In the genomic region with DNA sequence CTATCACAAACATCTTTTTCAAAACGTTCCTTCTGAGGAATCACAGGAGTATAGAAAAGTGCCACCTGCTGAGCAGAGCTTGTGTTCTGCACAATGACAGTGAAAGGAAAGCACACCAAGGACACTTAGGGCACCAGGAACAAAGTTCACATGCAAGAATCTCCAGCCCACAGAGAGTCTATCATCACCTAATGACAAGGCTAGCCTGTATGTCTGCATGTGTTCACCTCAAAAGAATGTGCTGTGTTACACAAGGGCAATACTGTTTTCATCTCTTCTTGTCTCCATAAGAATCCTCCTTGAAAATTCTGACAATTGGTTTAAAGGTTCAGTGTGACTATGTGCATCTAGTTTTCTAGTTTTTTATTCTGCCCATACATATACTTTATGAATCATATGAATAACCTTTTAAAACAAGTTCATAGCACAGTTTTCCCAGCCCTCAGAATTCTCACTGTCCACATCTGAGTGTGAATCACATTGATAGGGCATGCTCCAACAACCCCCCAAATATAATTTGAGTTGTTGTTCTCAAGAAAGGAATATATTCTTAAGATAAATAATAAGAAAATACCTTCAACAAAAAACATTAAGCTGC, we compare ENCODE assay signal across 23 cellular contexts.
A peak's percentile ranks its signal among the peaks of the same experiment; 100 is the strongest.
DNase-seq lines count a peak whose midpoint lies in the region; TF ChIP-seq lines count a peak whose summit lies in the region.
"Had no signal": no experiment of that assay in that cellular context is flagged by ENCODE, and none has a peak within 500 bp of the region (broad histone marks: within the 10 kb centered on the region; RNA-seq: fewer than 3 reads in every experiment).

No MANE protein-coding gene starts in this region.

- no peaks in the 10 kb centered on the region for H3K79me2 ChIP-seq in hepatocyte

- no peak for TF ChIP-seq CTCF in astrocyte of the spinal cord (IDR thresholded peaks at IDR 0.05; ENCODE audit: low read depth, low read length)
- no peak for TF ChIP-seq CTCF in hepatocyte (IDR thresholded peaks at IDR 0.05; ENCODE audit: poor library complexity)

- H4K20me1 ChIP-seq in hepatocyte (ENCODE audit: insufficient read depth, poor library complexity, severe bottlenecking): no peaks in the 10 kb centered on the region

- in situ Hi-C loops in astrocyte of the spinal cord (cut with HindIII; ENCODE audit: low sequenced_read_pairs): no loop called here

- no peak overlapping the region for H2AFZ ChIP-seq in hepatocyte
- H2AFZ ChIP-seq: neural progenitor cell had no signal

- H3K4me3 ChIP-seq in astrocyte of the spinal cord (ENCODE audit: low read depth, low read length): no peak overlapping the region
- H3K4me3 ChIP-seq in hepatocyte: no peak overlapping the region
- H3K4me3 ChIP-seq: esophagus muscularis mucosa, neural progenitor cell, thyroid gland had no signal

- H3K9me3 ChIP-seq in hepatocyte (ENCODE audit: low read depth): no peaks in the 10 kb centered on the region
- H3K9me3 ChIP-seq: esophagus muscularis mucosa, thyroid gland had no signal

- H3K4me1 ChIP-seq in hepatocyte (ENCODE audit: insufficient read depth): no peaks in the 10 kb centered on the region
- H3K4me1 ChIP-seq: esophagus muscularis mucosa, neural progenitor cell, thyroid gland had no signal

- H3K36me3 ChIP-seq in hepatocyte (replicated peaks; ENCODE audit: insufficient read depth, low read depth): no peaks in the 10 kb centered on the region
- H3K36me3 ChIP-seq: esophagus muscularis mucosa, neural progenitor cell, thyroid gland had no signal

- H3K27me3 ChIP-seq in hepatocyte: no peaks in the 10 kb centered on the region
- H3K27me3 ChIP-seq: esophagus muscularis mucosa, neural progenitor cell had no signal

- H3K9me2 ChIP-seq in hepatocyte (replicated peaks; ENCODE audit: insufficient read depth): no peaks in the 10 kb centered on the region

- 30% methylated on average over 1 of the region's 1 CpG for WGBS in hepatocyte (ENCODE audit: low lambda C conversion rate, missing lambda C conversion rate)

- peak; percentile 1 for DNase-seq in HuH-7.5 (ENCODE audit: low spot score)
- DNase-seq in astrocyte of the spinal cord (ENCODE audit: low read depth, low spot score): peak; percentile 73
- peak; percentile 28 for DNase-seq in hepatocyte (ENCODE audit: low spot score)
- DNase-seq in renal cortical epithelial cell (ENCODE audit: low read depth): peak; percentile 58
- DNase-seq in activated CD4-positive, alpha-beta T cell treated with anti-CD3 and anti-CD28 coated beads, Interleukin-2, amount 50 U/mL, for 4 hours: no peak
- DNase-seq in substantia nigra (lab: John Stamatoyannopoulos, UW): no peak
- DNase-seq in KG1 (lab: John Stamatoyannopoulos, UW): no peak
- DNase-seq: activated CD4-positive, alpha-beta T cell treated with anti-CD3 and anti-CD28 coated beads for 36 hours; activated naive CD4-positive, alpha-beta T cell treated with anti-CD3 and anti-CD28 coated beads, Interleukin-2, amount 50 U/mL, for 16 hours; anterior cingulate cortex; CD8-positive, alpha-beta memory T cell; DMS79; effector CD4-positive, alpha-beta T cell; NCI-H1105 treated with DMSO at 0.1 percent for 48 hours; NCI-H2029 treated with DMSO at 0.1 percent for 48 hours; NCI-H345; NCI-H82; SHP77; stimulated activated CD4-positive, alpha-beta T cell treated with anti-CD3 and anti-CD28 coated beads, Interleukin-4, amount 100 ng/mL, for 1 hour; stimulated activated naive CD4-positive, alpha-beta T cell; thyroid gland had no signal

- H3K4me2 ChIP-seq in hepatocyte: no peak overlapping the region
- H3K4me2 ChIP-seq: neural progenitor cell had no signal

- H3K27ac ChIP-seq in hepatocyte (peak overlapping the region; percentile 50), substantia nigra (ENCODE audit: low read depth, low read length, poor library complexity, severe bottlenecking) (no peak overlapping the region)
- H3K27ac ChIP-seq: esophagus muscularis mucosa, neural progenitor cell, thyroid gland had no signal

Comparison
In these comparisons a context has a peak if more than half of its experiments do, and no peak if none do; other contexts are left out.
1. DNase-seq: peak in HuH-7.5 (single experiment), astrocyte of the spinal cord (single experiment), hepatocyte (single experiment) and renal cortical epithelial cell (single experiment); none in activated CD4-positive, alpha-beta T cell treated with anti-CD3 and anti-CD28 coated beads, Interleukin-2, amount 50 U/mL, for 4 hours (0 of 2), substantia nigra (0 of 49) and KG1 (single experiment).